Comparison of ENCODE assay signal across 9 cellular contexts in the genomic region with DNA sequence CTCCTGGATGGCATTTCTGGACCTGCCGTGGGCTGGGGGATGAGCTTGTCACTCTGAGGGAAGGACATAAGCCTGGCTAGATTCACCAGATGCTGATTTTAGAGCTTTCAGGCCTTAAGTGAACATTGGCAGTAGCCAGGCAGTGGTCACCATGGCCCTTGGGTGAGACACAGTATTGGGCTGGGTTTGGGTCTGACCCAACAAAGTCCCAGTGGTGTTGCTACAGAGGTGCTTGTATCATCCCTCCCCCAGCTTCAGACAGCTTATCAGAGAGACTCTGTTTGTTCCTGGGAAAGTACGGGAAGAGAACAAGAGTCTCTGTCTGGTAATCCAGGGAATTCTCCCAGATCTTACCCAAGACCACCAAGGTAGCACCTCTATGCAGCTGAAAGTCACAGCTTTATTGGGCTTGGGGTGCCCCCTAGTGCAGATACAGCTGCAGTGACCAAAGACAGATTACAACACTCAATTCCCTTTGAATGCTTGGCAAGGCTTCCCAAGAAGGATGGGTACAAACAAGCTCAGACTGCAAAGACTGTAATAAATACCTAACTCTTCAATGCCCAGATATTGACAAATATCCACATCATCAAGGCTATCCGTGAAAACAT. TPM values are rescaled to one million over a fixed set of nuclear protein-coding genes. Genes with fewer than 3 reads are reported as not detected.
A peak's percentile ranks its signal among the peaks of the same experiment; 100 is the strongest.
DNase-seq lines count a peak whose midpoint lies in the region; ATAC-seq, FAIRE-seq and TF ChIP-seq lines count a peak whose summit lies in the region.
"Had no signal": no experiment of that assay in that cellular context is flagged by ENCODE, and none has a peak within 500 bp of the region (broad histone marks: within the 10 kb centered on the region; RNA-seq: fewer than 3 reads in every experiment).

No MANE protein-coding gene starts in this region.

- TF ChIP-seq CTCF in VCaP (conservative IDR thresholded peaks at IDR 0.05) = peak; percentile 64
- TF ChIP-seq CTCF in endothelial cell (IDR thresholded peaks at IDR 0.05; ENCODE audit: unreplicated experiment) = peak; percentile 17

- no peak for FAIRE-seq in urothelium cell line (lab: Jason Lieb, UNC)

- ATAC-seq in natural killer cell treated with Interleukin-12 subunit alpha and Interleukin-12 subunit beta and Interleukin-15 and Interleukin-18, amount 100 ng/mL, for 72 hours = peak; percentile 27 to 73

- H3K9me3 Mint-ChIP-seq in endothelial cell (ENCODE audit: unreplicated experiment) = no peaks in the 10 kb centered on the region
- H3K9me3 Mint-ChIP-seq in natural killer cell treated with Interleukin-12 subunit alpha and Interleukin-12 subunit beta and Interleukin-15 and Interleukin-18, amount 100 ng/mL, for 72 hours = no peaks in the 10 kb centered on the region

- H3K27ac ChIP-seq in VCaP = no peak overlapping the region
- H3K27ac ChIP-seq: BLaER1 treated with 17β-estradiol and CSF1 and Interleukin-3, amounts not matched to agents 10 nM and 100 nM had no signal

- peak; percentile 13 to 77 (median 49) for DNase-seq in NCI-H1417 (lab: John Stamatoyannopoulos, UW)
- no peak for DNase-seq in NCI-H1417 treated with DMSO at 0.1 percent for 48 hours (lab: John Stamatoyannopoulos, UW)
- DNase-seq in NCI-H1105 (lab: John Stamatoyannopoulos, UW) = peak; percentile 49
- peak; percentile 54 for DNase-seq in endothelial cell (ENCODE audit: low spot score)
- DNase-seq in natural killer cell treated with Interleukin-12 subunit alpha and Interleukin-12 subunit beta and Interleukin-15 and Interleukin-18, amount 100 ng/mL, for 72 hours (ENCODE audit: low spot score) = no peak
- no peak for DNase-seq in urothelium cell line (ENCODE audit: low spot score)
- DNase-seq in AG20443 (ENCODE audit: low spot score) = no peak

- peaks cover 3% of the 10 kb centered on the region for H3K4me1 Mint-ChIP-seq in endothelial cell (ENCODE audit: unreplicated experiment)
- H3K4me1 Mint-ChIP-seq in natural killer cell treated with Interleukin-12 subunit alpha and Interleukin-12 subunit beta and Interleukin-15 and Interleukin-18, amount 100 ng/mL, for 72 hours (ENCODE audit: low read depth in 2 of 2) = no peaks in the 10 kb centered on the region

- no peak overlapping the region for H3K4me3 Mint-ChIP-seq in endothelial cell (ENCODE audit: unreplicated experiment)
- no peak overlapping the region for H3K4me3 Mint-ChIP-seq in natural killer cell treated with Interleukin-12 subunit alpha and Interleukin-12 subunit beta and Interleukin-15 and Interleukin-18, amount 100 ng/mL, for 72 hours

- H3K36me3 Mint-ChIP-seq in endothelial cell (ENCODE audit: low read depth, unreplicated experiment) = peaks cover 3% of the 10 kb centered on the region
- no peaks in the 10 kb centered on the region for H3K36me3 Mint-ChIP-seq in natural killer cell treated with Interleukin-12 subunit alpha and Interleukin-12 subunit beta and Interleukin-15 and Interleukin-18, amount 100 ng/mL, for 72 hours

- no peak overlapping the region for H3K27ac Mint-ChIP-seq in endothelial cell (ENCODE audit: unreplicated experiment)
- H3K27ac Mint-ChIP-seq in natural killer cell treated with Interleukin-12 subunit alpha and Interleukin-12 subunit beta and Interleukin-15 and Interleukin-18, amount 100 ng/mL, for 72 hours = no peak overlapping the region

- no peaks in the 10 kb centered on the region for H3K27me3 Mint-ChIP-seq in endothelial cell (ENCODE audit: unreplicated experiment)
- H3K27me3 Mint-ChIP-seq in natural killer cell treated with Interleukin-12 subunit alpha and Interleukin-12 subunit beta and Interleukin-15 and Interleukin-18, amount 100 ng/mL, for 72 hours = peaks cover 15 to 28% of the 10 kb centered on the region in 2 donors

RNA-seq across cellular contexts. Expression of gene RUVBL1, which starts 9.8 kb away (rescaled TPM):
- 30.3 TPM for total RNA-seq in endothelial cell (ENCODE audit: unreplicated experiment)
- total RNA-seq in natural killer cell treated with Interleukin-12 subunit alpha and Interleukin-12 subunit beta and Interleukin-15 and Interleukin-18, amount 100 ng/mL, for 72 hours = 10 to 100 TPM; 46.6 to 93.0 TPM

RNA-seq across cellular contexts. Expression of gene EEFSEC, which starts 19.9 kb away (rescaled TPM):
- 7.1 TPM for total RNA-seq in endothelial cell (ENCODE audit: unreplicated experiment)
- total RNA-seq in natural killer cell treated with Interleukin-12 subunit alpha and Interleukin-12 subunit beta and Interleukin-15 and Interleukin-18, amount 100 ng/mL, for 72 hours = 10 to 100 TPM; 20.8 to 32.7 TPM

Comparison
In these comparisons a context has a peak if more than half of its experiments do, and no peak if none do; other contexts are left out.
1. DNase-seq: peak in NCI-H1417 (3 of 3), NCI-H1105 (single experiment) and endothelial cell (single experiment); none in NCI-H1417 treated with DMSO at 0.1 percent for 48 hours (single experiment), natural killer cell treated with Interleukin-12 subunit alpha and Interleukin-12 subunit beta and Interleukin-15 and Interleukin-18, amount 100 ng/mL, for 72 hours (single experiment), urothelium cell line (single experiment) and AG20443 (single experiment).